In genomic region chr3:156825795-156826143, GRCh38 we compare ENCODE assay signal across 8 cellular contexts. TPM values are rescaled to one million over a fixed set of nuclear protein-coding genes. Genes with fewer than 3 reads are reported as not detected.
DNase-seq lines count a peak whose midpoint lies in the region; ATAC-seq and TF ChIP-seq lines count a peak whose summit lies in the region.

No MANE protein-coding gene starts in this region.

- 3 to 6% (median 5%) methylated on average over 8 of the region's 8 CpGs for WGBS in adipose tissue, 3 donors
- WGBS in thyroid gland, 2 donors, result 12% methylated on average over 8 of the region's 8 CpGs

- H3K9me3 ChIP-seq in BLaER1 (peaks cover 24% of the 10 kb centered on the region), thyroid gland (no peaks in the 10 kb centered on the region)

- H3K9ac ChIP-seq in BLaER1, result no peak overlapping the region

- no peak for DNase-seq in left lobe of liver (ENCODE audit: low spot score)
- DNase-seq in thyroid gland, result no peak
- DNase-seq in NCI-H2227 (lab: John Stamatoyannopoulos, UW; ENCODE audit: unreplicated experiment), result no peak
- no peak for DNase-seq in GDM1 (lab: John Stamatoyannopoulos, UW)

- TF ChIP-seq POLR2A in thyroid gland (IDR thresholded peaks at IDR 0.05), result no peak

- TF ChIP-seq CTCF in thyroid gland (IDR thresholded peaks at IDR 0.05), result no peak

- H3K4me3 ChIP-seq in BLaER1, result peak overlapping the region; percentile 59
- H3K4me3 ChIP-seq in thyroid gland (replicated peaks in 1 of 3), result peak overlapping the region; percentile 5 to 73 (median 54)

- H3K27ac ChIP-seq in BLaER1, result no peak overlapping the region
- H3K27ac ChIP-seq in adipose tissue (ENCODE audit: low read depth, low read length), result peak overlapping the region; percentile 61
- peak overlapping the region; percentile 94 to 99 (median 96) for H3K27ac ChIP-seq in thyroid gland

- H3K4me2 ChIP-seq in BLaER1, result peak overlapping the region; percentile 60

- H3K36me3 ChIP-seq in BLaER1 (no peaks in the 10 kb centered on the region), thyroid gland (no peaks in the 10 kb centered on the region)

- H3K27me3 ChIP-seq in BLaER1, result peaks cover 26% of the 10 kb centered on the region
- no peaks in the 10 kb centered on the region for H3K27me3 ChIP-seq in thyroid gland

- no peaks in the 10 kb centered on the region for H4K20me1 ChIP-seq in BLaER1

- H3K4me1 ChIP-seq in BLaER1, result peaks cover 10% of the 10 kb centered on the region
- H3K4me1 ChIP-seq in thyroid gland, result peaks cover 4 to 12% of the 10 kb centered on the region in 2 donors

- intact Hi-C loops in thyroid gland (cut with DNase I), result loop anchor here (10.0 kb wide), 1 partner anchor 249 kb away; no protein-coding TSS in a partner anchor

- ATAC-seq in GM19395 (IDR thresholded peaks at IDR 0.05; ENCODE audit: unreplicated experiment), result peak; percentile 68
- ATAC-seq in HG03432 (IDR thresholded peaks at IDR 0.05; ENCODE audit: unreplicated experiment), result peak; percentile 56
- peak; percentile 74 for ATAC-seq in left lobe of liver

RNA-seq across cellular contexts. Expression of gene LEKR1, which starts 0.4 kb away (rescaled TPM):
- polyA plus RNA-seq in adipose tissue, result under 1 TPM; 0.37 to 0.64 (median 0.45) TPM
- total RNA-seq in left lobe of liver, result 0.58 TPM
- total RNA-seq in thyroid gland, result 1 to 10 TPM; 6.3 to 7.5 (median 6.8) TPM
